In the genomic region with DNA sequence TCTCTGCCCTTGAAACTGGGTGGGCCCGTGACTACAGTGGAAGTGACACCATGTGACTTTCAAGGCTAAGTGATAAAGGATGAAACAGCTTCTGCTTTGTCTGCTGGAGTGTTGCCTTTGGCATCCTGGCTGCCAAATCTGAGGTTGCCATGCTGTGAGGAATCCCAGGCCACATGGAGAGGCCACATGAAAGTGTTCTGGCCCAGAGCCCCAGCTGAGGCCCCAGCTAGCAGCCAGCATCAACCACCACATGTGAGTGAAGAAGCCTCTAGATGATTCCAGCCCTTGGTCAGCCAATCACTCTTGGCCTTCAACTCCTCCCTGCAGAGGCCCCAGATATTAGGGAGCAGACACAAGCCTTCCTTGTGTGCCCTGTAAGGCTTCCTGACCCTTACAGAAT, we compare ENCODE assay signal across 35 cellular contexts.
"Had no signal": no experiment of that assay in that cellular context is flagged by ENCODE, and none has a peak within 500 bp of the region (broad histone marks: within the 10 kb centered on the region; RNA-seq: fewer than 3 reads in every experiment).

No MANE protein-coding gene starts in this region.

- H3K27ac Mint-ChIP-seq: activated B cell treated with CpG ODN at 0.5 μM for 24 hours; activated CD8-positive, alpha-beta T cell treated with anti-CD3 and anti-CD28 coated beads for 36 hours; activated naive CD8-positive, alpha-beta T cell; activated T-helper 17 cell treated with anti-CD3 and anti-CD28 coated beads, Interleukin-2, amount 50 U/mL, for 72 hours; brain; T-helper 17 cell; T-helper 2 cell treated with Interferon-gamma antibody and Interleukin-4, amounts not matched to agents 5 μg/mL and 100 μg/mL, for 36 hours had no signal

- H3K36me3 ChIP-seq: adrenal gland, breast epithelium, cardiac muscle cell, colonic mucosa, esophagus squamous epithelium, heart left ventricle, WERI-Rb-1 had no signal

- H3K4me3 ChIP-seq: adrenal gland, breast epithelium, cardiac muscle cell, colonic mucosa, esophagus squamous epithelium, heart left ventricle had no signal

- H3K27ac ChIP-seq: adrenal gland, breast epithelium, cardiac muscle cell, colonic mucosa, epithelial cell of prostate, esophagus squamous epithelium, heart left ventricle, WERI-Rb-1 had no signal

- H3K27me3 Mint-ChIP-seq: activated B cell treated with CpG ODN at 0.5 μM for 24 hours; activated CD8-positive, alpha-beta T cell treated with anti-CD3 and anti-CD28 coated beads for 36 hours; activated naive CD8-positive, alpha-beta T cell; activated T-helper 17 cell treated with anti-CD3 and anti-CD28 coated beads, Interleukin-2, amount 50 U/mL, for 72 hours; T-helper 17 cell had no signal

- H3K4me3 Mint-ChIP-seq: activated B cell treated with CpG ODN at 0.5 μM for 24 hours; activated CD8-positive, alpha-beta T cell treated with anti-CD3 and anti-CD28 coated beads for 36 hours; activated naive CD8-positive, alpha-beta T cell; activated T-cell treated with anti-CD3 and anti-CD28 coated beads, Interleukin-2, amount 50 U/mL, for 4 hours; activated T-helper 17 cell treated with anti-CD3 and anti-CD28 coated beads, Interleukin-2, amount 50 U/mL, for 72 hours; brain; T-helper 17 cell; T-helper 2 cell treated with Interferon-gamma antibody and Interleukin-4, amounts not matched to agents 5 μg/mL and 100 μg/mL, for 36 hours had no signal

- H3K9me3 Mint-ChIP-seq: activated B cell treated with CpG ODN at 0.5 μM for 24 hours; activated CD8-positive, alpha-beta T cell treated with anti-CD3 and anti-CD28 coated beads for 36 hours; activated T-cell treated with anti-CD3 and anti-CD28 coated beads, Interleukin-2, amount 50 U/mL, for 4 hours; activated T-helper 17 cell treated with anti-CD3 and anti-CD28 coated beads, Interleukin-2, amount 50 U/mL, for 72 hours; T-helper 2 cell treated with Interferon-gamma antibody and Interleukin-4, amounts not matched to agents 5 μg/mL and 100 μg/mL, for 36 hours had no signal

- ATAC-seq: activated CD4-positive, CD25-positive, alpha-beta regulatory T cell treated with anti-CD3 and anti-CD28 coated beads, Interleukin-2, amount 50 U/mL, for 24 hours; activated CD8-positive, alpha-beta T cell treated with anti-CD3 and anti-CD28 coated beads for 36 hours; activated T-cell treated with anti-CD3 and anti-CD28 coated beads, Interleukin-2, amount 50 U/mL, for 4 hours; activated T-helper 17 cell treated with anti-CD3 and anti-CD28 coated beads, Interleukin-2, amount 50 U/mL, for 72 hours; heart left ventricle; T-helper 17 cell had no signal

- H3K36me3 Mint-ChIP-seq: activated naive CD8-positive, alpha-beta T cell; brain had no signal

- H3K9me3 ChIP-seq: adrenal gland, breast epithelium, colonic mucosa, esophagus squamous epithelium had no signal

- DNase-seq: activated B cell treated with CpG ODN at 0.5 μM for 24 hours; activated CD4-positive, alpha-beta T cell treated with anti-CD3 and anti-CD28 coated beads for 48 hours; activated CD4-positive, alpha-beta T cell treated with anti-CD3 and anti-CD28 coated beads, Interleukin-2, amount 50 U/mL, for 1 hour; activated CD4-positive, alpha-beta T cell treated with anti-CD3 and anti-CD28 coated beads, Interleukin-2, amount 50 U/mL, for 48 hours; activated CD8-positive, alpha-beta memory T cell treated with anti-CD3 and anti-CD28 coated beads for 24 hours; activated CD8-positive, alpha-beta T cell treated with anti-CD3 and anti-CD28 coated beads for 36 hours; activated effector memory CD4-positive, alpha-beta T cell treated with Interleukin-2 at 50 U/mL for 16 hours; activated gamma-delta T cell treated with Interleukin-2 at 50 U/mL for 16 hours; activated naive CD4-positive, alpha-beta T cell treated with anti-CD3 and anti-CD28 coated beads, Interleukin-2, amount 50 U/mL, for 16 hours; activated naive CD4-positive, alpha-beta T cell treated with Interleukin-2 at 50 U/mL for 16 hours; activated T-cell treated with anti-CD3 and anti-CD28 coated beads, Interleukin-2, amount 50 U/mL, for 4 hours; adrenal gland; amygdala; central memory CD4-positive, alpha-beta T cell; cerebellar nuclear complex; colonic mucosa; effector CD8-positive, alpha-beta T cell; esophagus squamous epithelium; foreskin fibroblast; heart left ventricle; T-helper 1 cell; T-helper 17 cell; T1000; WERI-Rb-1 had no signal

- H3K4me1 ChIP-seq: adrenal gland, breast epithelium, colonic mucosa, heart left ventricle had no signal

- FAIRE-seq: endometrium, endothelial cell of umbilical vein, frontal cortex had no signal

- H3K4me1 Mint-ChIP-seq: T-helper 17 cell had no signal

- H3K27me3 ChIP-seq: adrenal gland, cardiac muscle cell, colonic mucosa, esophagus squamous epithelium had no signal
